ENCODE assay signal across 22 cellular contexts in the genomic region with DNA sequence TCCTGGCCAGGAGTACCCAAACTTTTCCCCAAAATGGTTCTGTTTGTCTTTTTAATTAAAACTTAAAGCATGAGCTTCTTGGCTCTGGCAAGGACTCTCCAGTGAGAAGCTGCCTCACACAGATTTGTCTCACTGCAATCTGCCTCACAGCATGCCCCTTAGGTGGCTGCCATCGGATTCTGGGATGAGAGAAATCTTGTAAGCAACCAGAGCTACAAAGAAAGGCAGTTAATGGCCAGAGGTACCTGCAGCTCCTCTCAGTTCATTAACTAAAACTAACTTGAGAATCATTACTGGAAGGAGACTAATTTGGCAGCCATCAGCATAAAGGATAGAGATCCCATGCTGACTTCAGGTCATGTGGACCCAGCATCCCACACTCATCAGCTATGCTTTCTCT.
DNase-seq lines count a peak whose midpoint lies in the region; ATAC-seq and TF ChIP-seq lines count a peak whose summit lies in the region.
"Had no signal": no experiment of that assay in that cellular context is flagged by ENCODE, and none has a peak within 500 bp of the region (broad histone marks: within the 10 kb centered on the region; RNA-seq: fewer than 3 reads in every experiment).

No MANE protein-coding gene starts in this region.

- H3K79me2 ChIP-seq in neural progenitor cell (ENCODE audit: low read depth): no peaks in the 10 kb centered on the region

- H3K9me3 ChIP-seq in neural progenitor cell (ENCODE audit: low read depth): no peaks in the 10 kb centered on the region
- H3K9me3 ChIP-seq: A549, BE2C, Caco-2, HAP-1 had no signal

- peak overlapping the region; percentile 72 for H2AFZ ChIP-seq in neural progenitor cell (replicated peaks)
- H2AFZ ChIP-seq: GM23248 had no signal

- no peaks in the 10 kb centered on the region for H3K36me3 Mint-ChIP-seq in neural progenitor cell
- peaks cover 7 to 9% of the 10 kb centered on the region in 2 donors for H3K36me3 Mint-ChIP-seq in activated naive CD4-positive, alpha-beta T cell treated with anti-CD3 and anti-CD28 coated beads, Interleukin-2, amount 50 U/mL, for 72 hours
- H3K36me3 Mint-ChIP-seq in activated T-cell treated with anti-CD3 and anti-CD28 coated beads, Interleukin-2, amount 50 U/mL, for 4 hours (ENCODE audit: insufficient read depth): no peaks in the 10 kb centered on the region
- H3K36me3 Mint-ChIP-seq: CD14-positive monocyte had no signal

- ATAC-seq in GM21723 (IDR thresholded peaks at IDR 0.05; ENCODE audit: unreplicated experiment) (no peak), HG03469 (IDR thresholded peaks at IDR 0.05; ENCODE audit: unreplicated experiment) (no peak)
- ATAC-seq in activated naive CD4-positive, alpha-beta T cell treated with anti-CD3 and anti-CD28 coated beads, Interleukin-2, amount 50 U/mL, for 72 hours: no peak
- ATAC-seq in activated T-cell treated with anti-CD3 and anti-CD28 coated beads, Interleukin-2, amount 50 U/mL, for 4 hours: no peak
- ATAC-seq: A549 had no signal

- no peaks in the 10 kb centered on the region for H3K36me3 ChIP-seq in neural progenitor cell
- H3K36me3 ChIP-seq: BE2C; BLaER1 treated with 17β-estradiol and CSF1 and Interleukin-3, amounts not matched to agents 10 nM and 100 nM; HAP-1 had no signal

- DNase-seq in G401 (ENCODE audit: low spot score): peak; percentile 67
- peak; percentile 34 for DNase-seq in cerebellum (ENCODE audit: low spot score)
- DNase-seq in neural progenitor cell (ENCODE audit: low spot score): peak; percentile 27
- no peak for DNase-seq in activated naive CD4-positive, alpha-beta T cell treated with anti-CD3 and anti-CD28 coated beads, Interleukin-2, amount 50 U/mL, for 72 hours (ENCODE audit: low spot score in 2 of 2)
- no peak for DNase-seq in activated T-cell treated with anti-CD3 and anti-CD28 coated beads, Interleukin-2, amount 50 U/mL, for 4 hours
- DNase-seq: 8988T; ACHN; AML-193; BE2C; Caco-2; CD4-positive, alpha-beta T cell; DMS153; EL; GF-D8; GM23248; HFFc6 had no signal

- no peak overlapping the region for H3K27ac Mint-ChIP-seq in neural progenitor cell
- H3K27ac Mint-ChIP-seq in activated naive CD4-positive, alpha-beta T cell treated with anti-CD3 and anti-CD28 coated beads, Interleukin-2, amount 50 U/mL, for 72 hours: no peak overlapping the region
- H3K27ac Mint-ChIP-seq: CD14-positive monocyte; CD4-positive, alpha-beta T cell; HFFc6 had no signal

- no peak overlapping the region for H3K9ac ChIP-seq in neural progenitor cell
- H3K9ac ChIP-seq: BLaER1 treated with 17β-estradiol and CSF1 and Interleukin-3, amounts not matched to agents 10 nM and 100 nM; GM23248 had no signal

- no peaks in the 10 kb centered on the region for H4K20me1 ChIP-seq in neural progenitor cell (ENCODE audit: low read depth)
- H4K20me1 ChIP-seq: BLaER1 treated with 17β-estradiol and CSF1 and Interleukin-3, amounts not matched to agents 10 nM and 100 nM had no signal

- H3K27ac ChIP-seq in neural progenitor cell: peak overlapping the region; percentile 23
- H3K27ac ChIP-seq: A549; BLaER1 treated with 17β-estradiol and CSF1 and Interleukin-3, amounts not matched to agents 10 nM and 100 nM; GM23248 had no signal

- no peaks in the 10 kb centered on the region for H3K27me3 Mint-ChIP-seq in neural progenitor cell (ENCODE audit: insufficient read depth, low read depth)
- no peaks in the 10 kb centered on the region for H3K27me3 Mint-ChIP-seq in activated T-cell treated with anti-CD3 and anti-CD28 coated beads, Interleukin-2, amount 50 U/mL, for 4 hours (ENCODE audit: low read depth)
- H3K27me3 Mint-ChIP-seq: CD4-positive, alpha-beta T cell had no signal

- in situ Hi-C loops in G401 (cut with HindIII; ENCODE audit: low sequenced_read_pairs): no loop called here

- H3K27me3 ChIP-seq in neural progenitor cell: no peaks in the 10 kb centered on the region
- H3K27me3 ChIP-seq: BE2C; BLaER1 treated with 17β-estradiol and CSF1 and Interleukin-3, amounts not matched to agents 10 nM and 100 nM had no signal

- no peak for TF ChIP-seq CTCF in neural progenitor cell (IDR thresholded peaks at IDR 0.05)

- H3K4me3 Mint-ChIP-seq in neural progenitor cell: no peak overlapping the region
- no peak overlapping the region for H3K4me3 Mint-ChIP-seq in activated T-cell treated with anti-CD3 and anti-CD28 coated beads, Interleukin-2, amount 50 U/mL, for 4 hours
- H3K4me3 Mint-ChIP-seq: CD14-positive monocyte; CD4-positive, alpha-beta T cell; HFFc6 had no signal

- peaks cover 9% of the 10 kb centered on the region for H3K4me1 ChIP-seq in neural progenitor cell
- H3K4me1 ChIP-seq: A549; BE2C; BLaER1 treated with 17β-estradiol and CSF1 and Interleukin-3, amounts not matched to agents 10 nM and 100 nM; Caco-2; HAP-1 had no signal

- H3K4me3 ChIP-seq in neural progenitor cell: no peak overlapping the region
- H3K4me3 ChIP-seq: A549; BLaER1 treated with 17β-estradiol and CSF1 and Interleukin-3, amounts not matched to agents 10 nM and 100 nM; GM23248; HAP-1 had no signal

- H3K4me1 Mint-ChIP-seq in neural progenitor cell: no peaks in the 10 kb centered on the region
- H3K4me1 Mint-ChIP-seq in activated T-cell treated with anti-CD3 and anti-CD28 coated beads, Interleukin-2, amount 50 U/mL, for 4 hours (ENCODE audit: low read depth): no peaks in the 10 kb centered on the region
- H3K4me1 Mint-ChIP-seq: CD14-positive monocyte had no signal

- peaks cover 8% of the 10 kb centered on the region for H3F3A ChIP-seq in neural progenitor cell (ENCODE audit: low read depth)

- H3K4me2 ChIP-seq in neural progenitor cell: no peak overlapping the region
- H3K4me2 ChIP-seq: A549; BLaER1 treated with 17β-estradiol and CSF1 and Interleukin-3, amounts not matched to agents 10 nM and 100 nM had no signal

- H3K9me3 Mint-ChIP-seq in neural progenitor cell: no peaks in the 10 kb centered on the region
- H3K9me3 Mint-ChIP-seq in activated naive CD4-positive, alpha-beta T cell treated with anti-CD3 and anti-CD28 coated beads, Interleukin-2, amount 50 U/mL, for 72 hours: peaks cover 7% of the 10 kb centered on the region in 2 donors
- peaks cover 11% of the 10 kb centered on the region for H3K9me3 Mint-ChIP-seq in activated T-cell treated with anti-CD3 and anti-CD28 coated beads, Interleukin-2, amount 50 U/mL, for 4 hours

Comparison
In these comparisons a context has a peak if more than half of its experiments do, and no peak if none do; other contexts are left out.
1. DNase-seq: peak in G401 (single experiment), cerebellum (single experiment) and neural progenitor cell (single experiment); none in activated naive CD4-positive, alpha-beta T cell treated with anti-CD3 and anti-CD28 coated beads, Interleukin-2, amount 50 U/mL, for 72 hours (0 of 2) and activated T-cell treated with anti-CD3 and anti-CD28 coated beads, Interleukin-2, amount 50 U/mL, for 4 hours (single experiment).